In the genomic region with DNA sequence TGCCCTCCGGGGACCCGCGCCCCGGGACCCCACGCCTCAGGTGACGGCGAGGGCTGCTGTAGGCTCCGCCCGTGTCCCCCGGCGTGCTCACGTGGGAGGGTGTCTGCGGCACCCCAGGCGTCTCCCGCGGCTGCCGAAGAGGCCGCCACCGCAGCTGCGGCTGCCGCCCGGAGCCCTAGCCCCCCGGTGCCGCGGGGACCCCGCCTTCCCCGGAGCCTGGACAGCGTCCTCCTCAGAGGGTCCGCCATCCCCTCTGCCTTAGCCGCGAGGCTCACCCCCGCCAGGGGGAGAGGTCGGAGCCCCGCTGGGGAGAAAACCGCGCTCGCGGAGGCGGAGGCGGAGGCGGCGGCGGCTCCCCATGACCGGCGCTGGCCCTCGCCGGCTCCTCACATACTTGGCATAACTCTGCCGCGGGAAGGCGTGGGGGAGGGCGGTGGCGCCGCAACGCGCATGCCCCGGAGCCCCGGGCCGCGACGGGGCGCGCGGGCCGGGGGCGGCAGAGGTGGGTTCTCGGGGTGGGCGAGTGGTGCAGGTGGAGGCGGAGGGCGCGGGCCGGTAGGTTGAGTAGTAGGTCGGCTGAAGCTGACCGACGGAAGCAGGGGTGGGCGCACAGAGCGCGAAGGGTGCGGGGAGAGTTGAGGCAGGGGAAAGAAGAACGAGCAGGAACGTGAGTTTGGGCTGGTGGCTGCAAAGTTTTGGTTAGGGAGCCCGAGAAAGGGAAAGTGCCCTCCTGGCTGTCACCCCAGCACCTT, we compare ENCODE assay signal across 8 cellular contexts. TPM values are rescaled to one million over a fixed set of nuclear protein-coding genes. Genes with fewer than 3 reads are reported as not detected.
A peak's percentile ranks its signal among the peaks of the same experiment; 100 is the strongest.
DNase-seq lines count a peak whose midpoint lies in the region; ATAC-seq, FAIRE-seq and TF ChIP-seq lines count a peak whose summit lies in the region.

No MANE protein-coding gene starts in this region.

- peak overlapping the region; percentile 81 for H3K56ac ChIP-seq in H1 (replicated peaks; ENCODE audit: insufficient read length, low read depth, low read length)

- H4K20me1 ChIP-seq in H1 (replicated peaks in 1 of 2; ENCODE audit: control insufficient read depth in 1 of 2, insufficient read depth in 2 of 2, low read length in 2 of 2), result no peaks in the 10 kb centered on the region

- H3K4ac ChIP-seq in H1 (replicated peaks; ENCODE audit: insufficient read length, low read depth, low read length), result peak overlapping the region; percentile 53

- H4K8ac ChIP-seq in H1 (ENCODE audit: extremely low read depth, insufficient read depth, low read length), result peak overlapping the region; percentile 97

- peak in 1 of 3 experiments; percentile 3; a peak in 1 of 4 replicates for TF ChIP-seq CTCF in H1 (IDR thresholded peaks at IDR 0.05; ENCODE audit: control extremely low read depth in 1 of 3, insufficient read depth in 1 of 3, low read depth in 1 of 3, low read length in 3 of 3)

- POLR2A ChIA-PET in H1 (lab: Charles Lee; ENCODE audit: partially characterized antibody), result interaction anchor here (0.8 to 3.8 kb wide), 12 partner anchors 8 to 80 kb away, joined by 3 to 17 read pairs (median 4); a partner anchor contains a TSS

- peak overlapping the region; percentile 98 for H2BK5ac ChIP-seq in H1 (ENCODE audit: low read depth, low read length)

- no peak for FAIRE-seq in H1 (lab: Jason Lieb, UNC)

- H3K18ac ChIP-seq in H1 (ENCODE audit: extremely low read depth, low read length), result peak overlapping the region; percentile 98

- peak in 1 of 2 experiments; percentile 79; a peak in 2 of 3 replicates for TF ChIP-seq POLR2A in H1 (IDR thresholded peaks at IDR 0.05; ENCODE audit: control extremely low read depth in 1 of 2, low read depth in 2 of 2, low read length in 2 of 2)

- H3K23me2 ChIP-seq in H1 (ENCODE audit: low read depth, low read length), result peaks cover 11% of the 10 kb centered on the region

- no peaks in the 10 kb centered on the region for H3K36me3 ChIP-seq in H1 (ENCODE audit: control insufficient read depth in 2 of 4, insufficient read depth in 4 of 4, low read length in 3 of 4)

- peaks cover 0 to 3% (median 0%) of the 10 kb centered on the region in 4 experiments; a peak in 2 of 7 replicates for H3K4me1 ChIP-seq in H1 (replicated peaks in 1 of 4; ENCODE audit: control insufficient read depth in 3 of 4, insufficient read depth in 4 of 4, low read length in 3 of 4)

- H3K4me3 ChIP-seq in H1 (ENCODE audit: extremely low read depth in 1 of 4, insufficient read depth in 2 of 4, low read depth in 3 of 4, low read length in 4 of 4), result peak overlapping the region; percentile 73 to 95 (median 84)

- 0 out of 2 replicates have a peak overlapping the region, but pooled peaks have one; percentile 52 for H2BK20ac ChIP-seq in H1 (ENCODE audit: low read length)

- peak; percentile 4 for DNase-seq in NCI-H2171 treated with DMSO at 0.1 percent for 48 hours (lab: John Stamatoyannopoulos, UW)
- DNase-seq in activated CD8-positive, alpha-beta memory T cell treated with anti-CD3 and anti-CD28 coated beads for 24 hours, result peak; percentile 86
- DNase-seq in H1 (ENCODE audit: low read depth in 1 of 2, low spot score in 2 of 2), result peak; percentile 53 to 91
- DNase-seq in mesenteric fat pad (ENCODE audit: low spot score), result peak; percentile 91
- peak; percentile 43 to 48 for DNase-seq in stimulated activated CD8-positive, alpha-beta memory T cell treated with anti-CD3 and anti-CD28 coated beads, Interleukin-15, amount 100 ng/mL, for 4 hours (ENCODE audit: low read depth in 2 of 2)
- DNase-seq in GF-D8 (lab: John Stamatoyannopoulos, UW), result no peak

- H3K79me2 ChIP-seq in H1 (ENCODE audit: control insufficient read depth in 1 of 2, insufficient read depth in 2 of 2, low read length in 2 of 2), result peaks cover 0 to 34% of the 10 kb centered on the region in 2 experiments; a peak in 2 of 4 replicates

- H2BK15ac ChIP-seq in H1 (ENCODE audit: low read length), result no peak overlapping the region; the same call in 1 of the 2 replicates

- H3K4me2 ChIP-seq in H1 (ENCODE audit: insufficient read depth in 1 of 2, low read depth in 2 of 2, low read length in 2 of 2), result peak overlapping the region; percentile 73 to 93

- H4K5ac ChIP-seq in H1 (ENCODE audit: insufficient read length, low read depth, low read length), result peak overlapping the region; percentile 76

- no peaks in the 10 kb centered on the region for H3K9me3 ChIP-seq in H1 (ENCODE audit: insufficient read depth in 2 of 2, low read depth in 1 of 2, low read length in 1 of 2)

- peak overlapping the region; percentile 83 to 98 (median 86) for H3K9ac ChIP-seq in H1 (replicated peaks in 1 of 4; ENCODE audit: extremely low read depth in 1 of 4, low read depth in 3 of 4, low read length in 3 of 4)

- H2BK120ac ChIP-seq in H1 (replicated peaks; ENCODE audit: low read depth, low read length), result no peak overlapping the region

- peak in 1 of 2 experiments; percentile 79; a peak in 1 of 3 replicates for TF ChIP-seq EP300 in H1 (IDR thresholded peaks at IDR 0.05; ENCODE audit: borderline replicate concordance in 1 of 2, low read depth in 2 of 2, low read length in 2 of 2)

- 1% methylated on average over 40 of the region's 81 CpGs; no CpG with 5 or more reads in 1 of the 2 experiments for WGBS in H1 (ENCODE audit: extremely low coverage in 1 of 2, insufficient coverage in 1 of 2, insufficient read length in 1 of 2, insufficient replicate concordance in 2 of 2, low coverage in 1 of 2, low lambda C conversion rate in 2 of 2, missing lambda C conversion rate in 1 of 2), 2 experiments

- CTCF ChIA-PET in H1 (lab: Charles Lee; ENCODE audit: partially characterized antibody), result interaction anchor here (1.0 to 1.8 kb wide), 4 partner anchors 21 to 91 kb away, joined by 3 to 5 read pairs (median 4); no protein-coding TSS in a partner anchor

- H3K27ac ChIP-seq in H1 (ENCODE audit: low read depth, low read length), result peak overlapping the region; percentile 94

- peak overlapping the region; percentile 81 for H4K91ac ChIP-seq in H1 (replicated peaks; ENCODE audit: insufficient read length, low read length)

- H3K23ac ChIP-seq in H1 (ENCODE audit: insufficient read length), result no peak overlapping the region

- H3K79me1 ChIP-seq in H1 (ENCODE audit: low read depth, low read length), result 0 out of 2 replicates have a peak, but pooled peaks cover 2% of the 10 kb centered on the region

- ATAC-seq in GM18511 (IDR thresholded peaks at IDR 0.05; ENCODE audit: unreplicated experiment), result peak; percentile 49
- peak; percentile 41 for ATAC-seq in HG02763 (IDR thresholded peaks at IDR 0.05; ENCODE audit: unreplicated experiment)

- H3K27me3 ChIP-seq in H1 (replicated peaks in 1 of 4; ENCODE audit: control insufficient read depth in 3 of 4, extremely low read depth in 1 of 4, insufficient read depth in 3 of 4, low read length in 3 of 4), result no peaks in the 10 kb centered on the region

- peak overlapping the region; percentile 14; the same call in 1 of the 2 replicates for H2AK5ac ChIP-seq in H1 (ENCODE audit: low read depth, low read length)

- peak in 1 of 2 experiments; percentile 17; a peak in 1 of 4 replicates for TF ChIP-seq RAD21 in H1 (IDR thresholded peaks at IDR 0.05 in 1 of 2, conservative IDR thresholded peaks at IDR 0.05 in 1 of 2; ENCODE audit: low read depth in 2 of 2, low read length in 2 of 2)

- no peak overlapping the region for H3K14ac ChIP-seq in H1 (ENCODE audit: insufficient read length)

- H2AFZ ChIP-seq in H1 (ENCODE audit: low read length), result peak overlapping the region; percentile 31; the same call in 1 of the 2 replicates

- H2BK12ac ChIP-seq in H1 (ENCODE audit: low read depth, low read length), result peak overlapping the region; percentile 98

TF ChIP-seq in H1, 55 proteins besides CTCF, POLR2A, EP300 and RAD21 (continues in another document):
- TF ChIP-seq POLR2AphosphoS5 (IDR thresholded peaks at IDR 0.05; ENCODE audit: low read depth, low read length), result peak; percentile 45; the same call in 1 of the 2 replicates
- TF ChIP-seq ZNF274 (IDR thresholded peaks at IDR 0.05; ENCODE audit: borderline replicate concordance, extremely low read depth, low read length), result no peak
- no peak for TF ChIP-seq CHD1 (IDR thresholded peaks at IDR 0.05; ENCODE audit: low read depth, low read length)
- TF ChIP-seq RBBP5 (IDR thresholded peaks at IDR 0.05; ENCODE audit: borderline replicate concordance, low read depth, low read length), result peak; percentile 27
- TF ChIP-seq, protein P1, sequence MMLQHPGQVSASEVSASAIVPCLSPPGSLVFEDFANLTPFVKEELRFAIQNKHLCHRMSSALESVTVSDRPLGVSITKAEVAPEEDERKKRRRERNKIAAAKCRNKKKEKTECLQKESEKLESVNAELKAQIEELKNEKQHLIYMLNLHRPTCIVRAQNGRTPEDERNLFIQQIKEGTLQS (IDR thresholded peaks at IDR 0.05; ENCODE audit: insufficient read depth, low read depth, low read length), result no peak
- TF ChIP-seq SUZ12 (IDR thresholded peaks at IDR 0.05; ENCODE audit: low read length), result no peak
- peak; percentile 7 for TF ChIP-seq KDM4A (IDR thresholded peaks at IDR 0.05; ENCODE audit: low read depth, low read length, severe bottlenecking)
- TF ChIP-seq FOSL1 (IDR thresholded peaks at IDR 0.05; ENCODE audit: insufficient read depth, low read depth, low read length), result no peak
- no peak for TF ChIP-seq SP4 (IDR thresholded peaks at IDR 0.05; ENCODE audit: low read length)
- TF ChIP-seq SIX5 (IDR thresholded peaks at IDR 0.05; ENCODE audit: low read depth, low read length), result no peak
- peak; percentile 99 for TF ChIP-seq TEAD4 (IDR thresholded peaks at IDR 0.05; ENCODE audit: low read depth, low read length)

RNA-seq across cellular contexts. Expression of a gene that starts 0.7 kb away (rescaled TPM):
- 12.7 and 14.6 TPM in 2 replicates for total RNA-seq in H1 (2021; fragmentation: NEBNext Ultra II Directional; extraction: Animal tissue kit (Norgen Biotek cat#: 25700))
- 1.6 and 2.1 TPM in 2 replicates for polyA plus RNA-seq in H1 (2011; rRNA removed)
- 2.8 TPM for polyA plus RNA-seq in H1 (2011; cell fraction: cytosol; rRNA removed)
- polyA plus RNA-seq in H1 (2011; cell fraction: nucleus; rRNA removed), result 2.9 TPM
- polyA plus RNA-seq in H1 (2012, experiment 1 of 2), result 1.7 to 3.3 TPM (median 2.5 TPM) in 4 replicates
- 0.25 TPM for polyA plus RNA-seq in H1 (2012, experiment 2 of 2)
- polyA plus RNA-seq in H1 (2013, experiment 1 of 2), result 4.5 TPM
- 4.1 TPM for polyA plus RNA-seq in H1 (2013, experiment 2 of 2)
- polyA minus RNA-seq in H1 (2011; rRNA and poly(A)+ RNA removed), result 13.9 and 15.8 TPM in 2 replicates
- polyA minus RNA-seq in H1 (2011; cell fraction: cytosol; rRNA and poly(A)+ RNA removed), result 8.4 TPM
- polyA minus RNA-seq in H1 (2011; cell fraction: nucleus; rRNA and poly(A)+ RNA removed), result 18.5 TPM
- total RNA-seq in mesenteric fat pad, result 9.3 TPM

RNA-seq across cellular contexts. Expression of a gene that starts 57.9 kb away (rescaled TPM):
- 39.1 and 39.3 TPM in 2 replicates for total RNA-seq in H1 (2021; fragmentation: NEBNext Ultra II Directional; extraction: Animal tissue kit (Norgen Biotek cat#: 25700))
- polyA plus RNA-seq in H1 (2011; rRNA removed), result 29.2 and 46.9 TPM in 2 replicates
- polyA plus RNA-seq in H1 (2011; cell fraction: cytosol; rRNA removed), result 41.8 TPM
- polyA plus RNA-seq in H1 (2011; cell fraction: nucleus; rRNA removed), result 75.0 TPM
- 31.4 to 42.3 TPM (median 37.7 TPM) in 4 replicates for polyA plus RNA-seq in H1 (2012, experiment 1 of 2)
- polyA plus RNA-seq in H1 (2012, experiment 2 of 2), result 7.8 TPM
- 31.6 TPM for polyA plus RNA-seq in H1 (2013, experiment 1 of 2)
- polyA plus RNA-seq in H1 (2013, experiment 2 of 2), result 33.4 TPM
- 20.1 and 22.6 TPM in 2 replicates for polyA minus RNA-seq in H1 (2011; rRNA and poly(A)+ RNA removed)
- 23.6 TPM for polyA minus RNA-seq in H1 (2011; cell fraction: cytosol; rRNA and poly(A)+ RNA removed)
- polyA minus RNA-seq in H1 (2011; cell fraction: nucleus; rRNA and poly(A)+ RNA removed), result 32.0 TPM
- total RNA-seq in mesenteric fat pad, result 18.5 TPM
